4 cellular contexts compared by ENCODE assay signal in genomic region chr11:25225078-25225477, GRCh38.
A peak's percentile ranks its signal among the peaks of the same experiment; 100 is the strongest.
TF ChIP-seq lines count a peak whose summit lies in the region.

No MANE protein-coding gene starts in this region.

TF ChIP-seq in HepG2, 621 proteins besides CTCF, POLR2A, EP300 and RAD21:
- TF ChIP-seq MAFK (conservative IDR thresholded peaks at IDR 0.05 in 1 of 2, IDR thresholded peaks at IDR 0.05 in 1 of 2; ENCODE audit: low read length in 2 of 2) (peak; percentile 23 to 77; a peak in 2 of 4 replicates), MAFF (IDR thresholded peaks at IDR 0.05; ENCODE audit: low read depth, low read length) (peak; percentile 36; the same call in 1 of the 2 replicates), MEIS1 (CRISPR knock-in tag; IDR thresholded peaks at IDR 0.05; ENCODE audit: borderline replicate concordance) (no peak)

TF ChIP-seq in A549, 52 proteins besides CTCF, POLR2A, EP300 and RAD21:
- TF ChIP-seq POLR2AphosphoS2 (conservative IDR thresholded peaks at IDR 0.05; ENCODE audit: low read length) (no peak), TP53 (CRISPR knock-in tag; IDR thresholded peaks at IDR 0.05) (no peak), NFE2L2 (conservative IDR thresholded peaks at IDR 0.05; ENCODE audit: low read length) (no peak), BHLHE40 (IDR thresholded peaks at IDR 0.05; ENCODE audit: low read depth, low read length) (no peak), MAFK (IDR thresholded peaks at IDR 0.05; ENCODE audit: partially characterized antibody) (peak; percentile 31)

TF ChIP-seq in IMR-90, 13 proteins besides CTCF, POLR2A, EP300 and RAD21:
- TF ChIP-seq RFX5 (IDR thresholded peaks at IDR 0.05; ENCODE audit: low read depth, low read length) = no peak
- peak; percentile 65 for TF ChIP-seq MAFK (IDR thresholded peaks at IDR 0.05; ENCODE audit: low read depth, low read length)

TF ChIP-seq in K562, 482 proteins besides CTCF, POLR2A, EP300 and RAD21:
- no peak for TF ChIP-seq ZFX (CRISPR knock-in tag; IDR thresholded peaks at IDR 0.05)
- TF ChIP-seq ZNF316 (IDR thresholded peaks at IDR 0.05) = peak; percentile 21; the same call in 1 of the 2 replicates
